ENCODE assay signal across 8 cellular contexts in the genomic region with DNA sequence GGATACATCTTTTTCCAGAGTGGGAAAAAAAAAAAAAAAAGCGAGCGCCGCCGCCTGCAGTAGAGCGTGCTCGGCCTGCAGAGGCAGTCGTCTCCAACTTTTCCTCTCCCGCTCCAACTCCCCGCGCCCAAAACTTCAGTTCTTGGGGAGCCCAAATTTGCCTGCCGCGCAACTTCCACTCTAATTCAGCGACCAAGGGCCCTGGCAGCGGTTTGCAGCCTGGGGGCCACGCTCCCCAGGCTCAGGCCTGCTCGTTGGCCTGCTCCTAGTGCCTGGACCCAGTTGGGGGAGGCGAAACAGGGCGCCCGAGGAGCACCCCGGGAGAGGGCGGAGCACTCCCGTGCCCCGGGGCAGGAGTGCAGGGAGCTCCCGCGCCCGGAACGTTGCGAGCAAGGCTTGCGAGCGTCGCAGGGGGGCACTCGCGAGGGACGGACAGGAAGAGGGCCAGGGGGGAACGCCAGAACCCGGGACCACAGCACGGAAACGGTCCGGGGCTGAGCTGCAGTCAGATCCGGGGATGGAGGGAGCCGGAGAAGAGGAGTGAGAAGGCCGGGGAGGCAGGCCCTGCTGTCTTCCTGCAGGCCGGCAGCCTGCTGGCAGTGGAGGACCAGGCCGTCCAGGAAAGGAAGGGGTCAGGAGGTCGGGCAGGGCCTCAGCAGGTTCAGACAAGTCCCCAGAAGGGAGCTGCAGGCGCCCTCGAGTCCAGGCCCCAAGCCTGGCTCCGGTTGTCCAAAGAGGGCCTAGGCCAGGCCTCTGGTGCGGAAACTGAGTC. TPM values are rescaled to one million over a fixed set of nuclear protein-coding genes. Genes with fewer than 3 reads are reported as not detected.
A peak's percentile ranks its signal among the peaks of the same experiment; 100 is the strongest.
DNase-seq lines count a peak whose midpoint lies in the region; ATAC-seq, FAIRE-seq and TF ChIP-seq lines count a peak whose summit lies in the region.

A gene with protein sequence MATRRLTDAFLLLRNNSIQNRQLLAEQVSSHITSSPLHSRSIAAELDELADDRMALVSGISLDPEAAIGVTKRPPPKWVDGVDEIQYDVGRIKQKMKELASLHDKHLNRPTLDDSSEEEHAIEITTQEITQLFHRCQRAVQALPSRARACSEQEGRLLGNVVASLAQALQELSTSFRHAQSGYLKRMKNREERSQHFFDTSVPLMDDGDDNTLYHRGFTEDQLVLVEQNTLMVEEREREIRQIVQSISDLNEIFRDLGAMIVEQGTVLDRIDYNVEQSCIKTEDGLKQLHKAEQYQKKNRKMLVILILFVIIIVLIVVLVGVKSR (plus strand): TSS at position 508 of the 772 bp plus-strand sequence. CDS start 724 bp downstream, outside the sequence.

- peak within 1 kb of the TSS; percentile 98 to 99 (median 99) for H3K27ac Mint-ChIP-seq in CD4-positive, CD25-positive, alpha-beta regulatory T cell

- H2AK5ac ChIP-seq in H1 (ENCODE audit: low read depth, low read length) = peak within 1 kb of the TSS; percentile 75; the same call in 1 of the 2 replicates
- peak within 1 kb of the TSS; percentile 15 for H2AK5ac ChIP-seq in mesenchymal stem cell (ENCODE audit: low read length, severe bottlenecking)

- H4K5ac ChIP-seq in H1 (ENCODE audit: insufficient read length, low read depth, low read length) = peak within 1 kb of the TSS; percentile 92

- 1% methylated on average over 27 of the region's 49 CpGs; no CpG with 5 or more reads in 1 of the 2 experiments for WGBS in H1 (ENCODE audit: extremely low coverage in 1 of 2, insufficient coverage in 1 of 2, insufficient read length in 1 of 2, insufficient replicate concordance in 2 of 2, low coverage in 1 of 2, low lambda C conversion rate in 2 of 2, missing lambda C conversion rate in 1 of 2), 2 experiments
- under 1% methylated on average over 49 of the region's 49 CpGs for WGBS in mesenchymal stem cell

- H3K79me1 ChIP-seq in H1 (ENCODE audit: low read depth, low read length) (no peaks in the 10 kb centered on the region), mesenchymal stem cell (replicated peaks; ENCODE audit: low read length, poor library complexity, severe bottlenecking) (peaks cover 2% of the 10 kb centered on the region)

- H3K23ac ChIP-seq in H1 (ENCODE audit: insufficient read length) (no peak within 1 kb of the TSS), mesenchymal stem cell (ENCODE audit: low read length in 2 of 2) (no peak within 1 kb of the TSS)

- peaks cover 0 to 2% (median 0%) of the 10 kb centered on the region in 7 donors for H3K9me3 Mint-ChIP-seq in CD4-positive, CD25-positive, alpha-beta regulatory T cell

- no peaks in the 10 kb centered on the region for H4K20me1 ChIP-seq in H1 (replicated peaks in 1 of 2; ENCODE audit: control insufficient read depth in 1 of 2, insufficient read depth in 2 of 2, low read length in 2 of 2)

- DNase-seq in CD4-positive, CD25-positive, alpha-beta regulatory T cell = peak; percentile 72 to 96 (median 78)
- DNase-seq in HS-5 (ENCODE audit: low read depth) = peak; percentile 81
- peak; percentile 83 for DNase-seq in NK-92 treated with Interleukin-12 subunit alpha and Interleukin-12 subunit beta, amount 100 ng/mL, for 24 hours (lab: John Stamatoyannopoulos, UW)
- peak; percentile 71 to 75 for DNase-seq in activated CD8-positive, alpha-beta memory T cell treated with anti-CD3 and anti-CD28 coated beads for 4 hours (ENCODE audit: low read depth in 2 of 2)
- DNase-seq in H1 (ENCODE audit: low read depth in 1 of 2, low spot score in 2 of 2) = peak; percentile 79 to 93
- peak; percentile 94 for DNase-seq in mesenchymal stem cell
- peak; percentile 75 for DNase-seq in stimulated activated CD8-positive, alpha-beta memory T cell treated with anti-CD3 and anti-CD28 coated beads, Interleukin-12 subunit alpha, Interleukin-12 subunit beta, amount 100 ng/mL, for 24 hours (ENCODE audit: extremely low read depth)

- TF ChIP-seq RAD21 in H1 (IDR thresholded peaks at IDR 0.05 in 1 of 2, conservative IDR thresholded peaks at IDR 0.05 in 1 of 2; ENCODE audit: low read depth in 2 of 2, low read length in 2 of 2) = peak; percentile 55 to 56

- H2BK120ac ChIP-seq in H1 (replicated peaks; ENCODE audit: low read depth, low read length) (peak within 1 kb of the TSS; percentile 58), mesenchymal stem cell (ENCODE audit: low read depth, low read length) (peak within 1 kb of the TSS; percentile 94)

- H2BK15ac ChIP-seq in H1 (ENCODE audit: low read length) (peak within 1 kb of the TSS; percentile 97; the same call in 1 of the 2 replicates), mesenchymal stem cell (ENCODE audit: low read depth, poor library complexity, severe bottlenecking) (peak within 1 kb of the TSS; percentile 44)

- ATAC-seq in CD4-positive, CD25-positive, alpha-beta regulatory T cell (ENCODE audit: low read depth in 2 of 2) = peak; percentile 77 to 78
- ATAC-seq in GM19455 (IDR thresholded peaks at IDR 0.05; ENCODE audit: unreplicated experiment) = peak; percentile 71

- H3K4me2 ChIP-seq in H1 (ENCODE audit: insufficient read depth in 1 of 2, low read depth in 2 of 2, low read length in 2 of 2) = peak within 1 kb of the TSS; percentile 86 to 91
- H3K4me2 ChIP-seq in mesenchymal stem cell (ENCODE audit: low read length, poor library complexity, severe bottlenecking) = peak within 1 kb of the TSS; percentile 92

- peaks cover 8 to 29% (median 16%) of the 10 kb centered on the region in 4 donors for H3K4me1 Mint-ChIP-seq in CD4-positive, CD25-positive, alpha-beta regulatory T cell

- H3K14ac ChIP-seq in H1 (ENCODE audit: insufficient read length) (no peak within 1 kb of the TSS), mesenchymal stem cell (ENCODE audit: low read length in 2 of 2) (peak within 1 kb of the TSS in 1 of 2 experiments; percentile 72)

- no peaks in the 10 kb centered on the region for H3K9me3 ChIP-seq in CD4-positive, CD25-positive, alpha-beta regulatory T cell (ENCODE audit: control insufficient read depth in 2 of 2, low read length in 2 of 2)
- no peaks in the 10 kb centered on the region for H3K9me3 ChIP-seq in H1 (ENCODE audit: insufficient read depth in 2 of 2, low read depth in 1 of 2, low read length in 1 of 2)
- H3K9me3 ChIP-seq in mesenchymal stem cell (ENCODE audit: control insufficient read depth, low read length) = no peaks in the 10 kb centered on the region

- POLR2A ChIA-PET in H1 (lab: Charles Lee; ENCODE audit: partially characterized antibody) = interaction anchor here (0.7 to 11.7 kb wide), 30 partner anchors 11 to 201 kb away, joined by 3 to 242 read pairs (median 4); a partner anchor contains a TSS

- peaks cover 4% of the 10 kb centered on the region for H3K36me3 ChIP-seq in CD4-positive, CD25-positive, alpha-beta regulatory T cell (ENCODE audit: control insufficient read depth, insufficient read depth, low read length)
- H3K36me3 ChIP-seq in H1 (ENCODE audit: control insufficient read depth in 2 of 4, insufficient read depth in 4 of 4, low read length in 3 of 4) (peaks cover 0 to 3% (median 0%) of the 10 kb centered on the region in 4 experiments; a peak in 1 of 8 replicates), mesenchymal stem cell (ENCODE audit: control insufficient read depth in 1 of 2, insufficient read depth in 2 of 2, low read depth in 1 of 2, low read length in 2 of 2) (peaks cover 0 to 6% of the 10 kb centered on the region in 2 experiments)

- H3K18ac ChIP-seq in H1 (ENCODE audit: extremely low read depth, low read length) = peak within 1 kb of the TSS; percentile 95
- H3K18ac ChIP-seq in mesenchymal stem cell (ENCODE audit: low read depth in 1 of 2, low read length in 2 of 2) = peak within 1 kb of the TSS; percentile 85 to 94

- H4K91ac ChIP-seq in H1 (replicated peaks; ENCODE audit: insufficient read length, low read length) = peak within 1 kb of the TSS; percentile 99
- H4K91ac ChIP-seq in mesenchymal stem cell (ENCODE audit: low read length) = peak within 1 kb of the TSS; percentile 98

- H3K9ac ChIP-seq in H1 (replicated peaks in 1 of 4; ENCODE audit: extremely low read depth in 1 of 4, low read depth in 3 of 4, low read length in 3 of 4) = peak within 1 kb of the TSS; percentile 37 to 78 (median 67)
- peak within 1 kb of the TSS; percentile 99 for H3K9ac ChIP-seq in mesenchymal stem cell (ENCODE audit: low read length)

- 0 out of 2 replicates have a peak within 1 kb of the TSS, but pooled peaks have one; percentile 77 for H2BK20ac ChIP-seq in H1 (ENCODE audit: low read length)

- peak within 1 kb of the TSS; percentile 96 for H3K27ac ChIP-seq in CD4-positive, CD25-positive, alpha-beta regulatory T cell (ENCODE audit: insufficient read depth, low read length, poor library complexity, severe bottlenecking)
- peak within 1 kb of the TSS; percentile 84 for H3K27ac ChIP-seq in H1 (ENCODE audit: low read depth, low read length)
- H3K27ac ChIP-seq in mesenchymal stem cell (ENCODE audit: low read length, poor library complexity, severe bottlenecking) = peak within 1 kb of the TSS; percentile 87

- CTCF ChIA-PET in H1 (lab: Charles Lee; ENCODE audit: partially characterized antibody) = interaction anchor here (0.6 to 7.7 kb wide), 43 partner anchors 9 to 348 kb away, joined by 3 to 57 read pairs (median 3); no protein-coding TSS in a partner anchor

- peaks cover 19% of the 10 kb centered on the region for H3K23me2 ChIP-seq in H1 (ENCODE audit: low read depth, low read length)

- peaks cover 42% of the 10 kb centered on the region for H3K4me1 ChIP-seq in CD4-positive, CD25-positive, alpha-beta regulatory T cell (ENCODE audit: control insufficient read depth, insufficient read depth, low read length, poor library complexity, severe bottlenecking)
- peaks cover 5 to 10% (median 9%) of the 10 kb centered on the region in 4 experiments; a peak in 6 of 7 replicates for H3K4me1 ChIP-seq in H1 (replicated peaks in 1 of 4; ENCODE audit: control insufficient read depth in 3 of 4, insufficient read depth in 4 of 4, low read length in 3 of 4)
- H3K4me1 ChIP-seq in mesenchymal stem cell (ENCODE audit: control insufficient read depth, insufficient read depth, low read depth, low read length) = peaks cover 8% of the 10 kb centered on the region

- no peaks in the 10 kb centered on the region for H3K27me3 ChIP-seq in CD4-positive, CD25-positive, alpha-beta regulatory T cell (ENCODE audit: control insufficient read depth, insufficient read depth, low read length)
- H3K27me3 ChIP-seq in H1 (replicated peaks in 1 of 4; ENCODE audit: control insufficient read depth in 3 of 4, extremely low read depth in 1 of 4, insufficient read depth in 3 of 4, low read length in 3 of 4) = peaks cover 0 to 3% (median 0%) of the 10 kb centered on the region in 4 experiments; a peak in 2 of 7 replicates
- H3K27me3 ChIP-seq in mesenchymal stem cell (ENCODE audit: control insufficient read depth in 1 of 2, insufficient read depth in 1 of 2, low read length in 2 of 2) = no peaks in the 10 kb centered on the region

- H2BK12ac ChIP-seq in H1 (ENCODE audit: low read depth, low read length) = peak within 1 kb of the TSS; percentile 77; the same call in 1 of the 2 replicates
- peak within 1 kb of the TSS in 1 of 2 experiments; percentile 87 for H2BK12ac ChIP-seq in mesenchymal stem cell (ENCODE audit: low read length in 2 of 2)

- TF ChIP-seq EP300 in H1 (IDR thresholded peaks at IDR 0.05; ENCODE audit: borderline replicate concordance in 1 of 2, low read depth in 2 of 2, low read length in 2 of 2) = peak; percentile 51 to 90

- H4K8ac ChIP-seq in H1 (ENCODE audit: extremely low read depth, insufficient read depth, low read length) (peak within 1 kb of the TSS; percentile 96), mesenchymal stem cell (ENCODE audit: low read length) (peak within 1 kb of the TSS; percentile 97)

- FAIRE-seq in H1 (lab: Jason Lieb, UNC) = no peak

- peak within 1 kb of the TSS; percentile 90 for H3K4me3 ChIP-seq in CD4-positive, CD25-positive, alpha-beta regulatory T cell (ENCODE audit: low read depth, low read length)
- H3K4me3 ChIP-seq in H1 (ENCODE audit: extremely low read depth in 1 of 4, insufficient read depth in 2 of 4, low read depth in 3 of 4, low read length in 4 of 4) (peak within 1 kb of the TSS; percentile 63 to 90 (median 82)), mesenchymal stem cell (ENCODE audit: insufficient read depth in 1 of 2, low read depth in 1 of 2, low read length in 2 of 2) (peak within 1 kb of the TSS; percentile 81 to 99)

- TF ChIP-seq POLR2A in H1 (IDR thresholded peaks at IDR 0.05; ENCODE audit: control extremely low read depth in 1 of 2, low read depth in 2 of 2, low read length in 2 of 2) = peak; percentile 33 to 67; a peak in 2 of 3 replicates

- H3K79me2 ChIP-seq in H1 (ENCODE audit: control insufficient read depth in 1 of 2, insufficient read depth in 2 of 2, low read length in 2 of 2) = peaks cover 14 to 45% of the 10 kb centered on the region in 2 experiments

- no peaks in the 10 kb centered on the region for H3K36me3 Mint-ChIP-seq in CD4-positive, CD25-positive, alpha-beta regulatory T cell

- H3K27me3 Mint-ChIP-seq in CD4-positive, CD25-positive, alpha-beta regulatory T cell = peaks cover 7% of the 10 kb centered on the region

- H3K4ac ChIP-seq in H1 (replicated peaks; ENCODE audit: insufficient read length, low read depth, low read length) (peak within 1 kb of the TSS; percentile 96), mesenchymal stem cell (ENCODE audit: low read depth in 1 of 2, low read length in 2 of 2) (peak within 1 kb of the TSS; percentile 73 to 85)

- H3K4me3 Mint-ChIP-seq in CD4-positive, CD25-positive, alpha-beta regulatory T cell = peak within 1 kb of the TSS; percentile 95 to 99 (median 98)

- H2BK5ac ChIP-seq in H1 (ENCODE audit: low read depth, low read length) (peak within 1 kb of the TSS; percentile 98), mesenchymal stem cell (ENCODE audit: low read depth, low read length, poor library complexity, severe bottlenecking) (peak within 1 kb of the TSS; percentile 14)

- peak; percentile 51 to 60 (median 53) for TF ChIP-seq CTCF in H1 (IDR thresholded peaks at IDR 0.05; ENCODE audit: control extremely low read depth in 1 of 3, insufficient read depth in 1 of 3, low read depth in 1 of 3, low read length in 3 of 3)

- H3K56ac ChIP-seq in H1 (replicated peaks; ENCODE audit: insufficient read length, low read depth, low read length) = peak within 1 kb of the TSS; percentile 93

- H2AFZ ChIP-seq in H1 (ENCODE audit: low read length) (no peak within 1 kb of the TSS), mesenchymal stem cell (ENCODE audit: low read depth, low read length) (peak within 1 kb of the TSS; percentile 83)

RNA-seq across cellular contexts. Expression of the gene that starts here (rescaled TPM):
- total RNA-seq in CD4-positive, CD25-positive, alpha-beta regulatory T cell = 190 TPM
- polyA plus RNA-seq in CD4-positive, CD25-positive, alpha-beta regulatory T cell = 10 to 100 TPM; 22.8 to 27.5 (median 26.1) TPM
- total RNA-seq in H1 (2021; fragmentation: NEBNext Ultra II Directional; extraction: Animal tissue kit (Norgen Biotek cat#: 25700)) = 61.6 and 64.4 TPM in 2 replicates
- polyA plus RNA-seq in H1 (2011; rRNA removed) = 45.2 and 45.3 TPM in 2 replicates
- 87.2 TPM for polyA plus RNA-seq in H1 (2011; cell fraction: cytosol; rRNA removed)
- polyA plus RNA-seq in H1 (2011; cell fraction: nucleus; rRNA removed) = 65.1 TPM
- 67.7 to 88.0 TPM (median 78.0 TPM) in 4 replicates for polyA plus RNA-seq in H1 (2012, experiment 1 of 2)
- polyA plus RNA-seq in H1 (2012, experiment 2 of 2) = 9.0 TPM
- polyA plus RNA-seq in H1 (2013, experiment 1 of 2) = 60.8 TPM
- polyA plus RNA-seq in H1 (2013, experiment 2 of 2) = 50.5 TPM
- polyA minus RNA-seq in H1 (2011; rRNA and poly(A)+ RNA removed) = 45.0 and 48.5 TPM in 2 replicates
- polyA minus RNA-seq in H1 (2011; cell fraction: cytosol; rRNA and poly(A)+ RNA removed) = 32.7 TPM
- polyA minus RNA-seq in H1 (2011; cell fraction: nucleus; rRNA and poly(A)+ RNA removed) = 46.7 TPM
- polyA plus RNA-seq in mesenchymal stem cell (2013, experiment 1 of 2) = 42.4 TPM
- 40.7 TPM for polyA plus RNA-seq in mesenchymal stem cell (2013, experiment 2 of 2)

Comparison
In these comparisons a context has a peak if more than half of its experiments do, and no peak if none do; other contexts are left out.
1. Peak in every context shown above with its lines: DNase-seq, ATAC-seq, H3K4me3 ChIP-seq and H3K27ac ChIP-seq.